ENCODE assay signal across 16 cellular contexts in genomic region chr9:117156150-117156688, GRCh38.
"Had no signal": no experiment of that assay in that cellular context is flagged by ENCODE, and none has a peak within 500 bp of the region (broad histone marks: within the 10 kb centered on the region; RNA-seq: fewer than 3 reads in every experiment).

No MANE protein-coding gene starts in this region.

- H3K27me3 ChIP-seq: body of pancreas, dorsolateral prefrontal cortex, foreskin keratinocyte, hepatocyte, sigmoid colon, upper lobe of left lung had no signal

- H3K27ac ChIP-seq: body of pancreas, dorsolateral prefrontal cortex, foreskin keratinocyte, hepatocyte, sigmoid colon, thoracic aorta, upper lobe of left lung had no signal

- DNase-seq: activated CD4-positive, alpha-beta T cell treated with anti-CD3 and anti-CD28 coated beads, Interleukin-2, amount 10 ng/mL, durations not matched to agents 24 days and 14 days; activated CD8-positive, alpha-beta T cell treated with anti-CD3 and anti-CD28 coated beads, Interleukin-2, amount 10 ng/mL, durations not matched to agents 7 days and 5 days; activated naive CD4-positive, alpha-beta T cell treated with Interleukin-2 at 50 U/mL for 16 hours; activated T-cell treated with anti-CD3 and anti-CD28 coated beads, Interleukin-2, amount 50 U/mL, for 24 hours; body of pancreas; central memory CD4-positive, alpha-beta T cell; dorsolateral prefrontal cortex; left cardiac atrium; sigmoid colon; stimulated activated CD4-positive, alpha-beta T cell treated with anti-CD3 and anti-CD28 coated beads, Interleukin-4, amount 100 ng/mL, for 4 hours; T-helper 9 cell; upper lobe of left lung had no signal

- ATAC-seq: activated CD8-positive, alpha-beta T cell treated with anti-CD3 and anti-CD28 coated beads, Interleukin-2, amount 10 ng/mL, durations not matched to agents 7 days and 5 days; body of pancreas; left cardiac atrium; stimulated activated memory B cell treated with anti-CD40 and anti-IgM and Interleukin-4, amounts not matched to agents 10 μg/mL and 1 μg/mL and 100 μg/mL, for 72 hours had no signal

- H3K4me1 ChIP-seq: body of pancreas, foreskin keratinocyte, sigmoid colon, upper lobe of left lung had no signal

- H3K4me3 ChIP-seq: body of pancreas, dorsolateral prefrontal cortex, hepatocyte, sigmoid colon, thoracic aorta, upper lobe of left lung had no signal

- H3K36me3 ChIP-seq: sigmoid colon, thoracic aorta, upper lobe of left lung had no signal

- H3K9me3 ChIP-seq: body of pancreas, sigmoid colon, thoracic aorta, upper lobe of left lung had no signal
